In the genomic region with DNA sequence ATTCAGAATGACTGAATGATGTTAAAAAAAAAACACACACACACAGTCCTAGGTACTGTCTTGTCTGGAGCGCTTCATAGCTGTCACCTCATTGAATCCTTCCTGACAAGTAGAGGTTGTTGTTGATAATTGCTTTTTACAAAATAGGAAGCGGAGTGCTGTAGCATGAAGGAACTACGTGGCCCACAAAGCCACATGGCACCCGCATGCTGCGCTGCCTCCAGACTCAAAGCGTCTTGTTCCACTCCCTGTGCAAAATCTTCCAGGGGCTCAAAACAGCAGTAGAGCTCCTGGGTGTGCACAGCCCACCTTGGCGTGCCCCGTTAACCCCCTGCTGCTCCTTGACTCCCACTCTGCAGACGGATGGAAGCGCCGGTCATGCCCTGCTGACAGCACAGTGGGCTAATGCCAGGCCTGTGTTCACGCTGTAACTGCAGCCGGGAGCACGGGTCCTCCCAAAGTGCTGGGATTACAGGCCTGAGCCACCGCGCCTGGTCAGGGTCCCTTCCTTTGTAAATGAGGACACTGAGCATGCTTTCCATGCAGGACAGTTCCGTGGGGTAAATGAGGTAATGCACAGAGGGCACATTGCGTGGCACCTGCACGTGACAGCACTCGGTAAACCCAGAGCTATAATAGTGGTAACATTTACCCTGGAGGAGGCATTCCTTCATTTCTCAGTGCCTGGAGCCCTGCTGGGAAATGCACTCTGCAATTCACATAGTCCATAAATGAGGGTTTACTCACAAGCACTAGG, we compare ENCODE assay signal across 17 cellular contexts.
DNase-seq lines count a peak whose midpoint lies in the region; ATAC-seq and TF ChIP-seq lines count a peak whose summit lies in the region.
"Had no signal": no experiment of that assay in that cellular context is flagged by ENCODE, and none has a peak within 500 bp of the region (broad histone marks: within the 10 kb centered on the region; RNA-seq: fewer than 3 reads in every experiment).

No MANE protein-coding gene starts in this region.

- no peak for DNase-seq in activated naive CD4-positive, alpha-beta T cell treated with anti-CD3 and anti-CD28 coated beads for 36 hours
- DNase-seq in activated naive CD4-positive, alpha-beta T cell treated with Interleukin-2 at 50 U/mL for 16 hours, result no peak
- DNase-seq in coronary artery (ENCODE audit: low spot score) (peak; percentile 36), sciatic nerve (ENCODE audit: low spot score) (peak; percentile 45), ascending aorta (ENCODE audit: low spot score in 2 of 2) (no peak), HUDEP-2 (lab: John Stamatoyannopoulos, UW; ENCODE audit: unreplicated experiment in 76 of 76) (no peak), SW 1271 (lab: John Stamatoyannopoulos, UW) (no peak)
- DNase-seq: Caco-2; GM23248; Karpas-422; NCI-H2171 treated with DMSO at 0.1 percent for 48 hours; NK-92 treated with Interleukin-12 subunit alpha and Interleukin-12 subunit beta, amount 100 ng/mL, for 24 hours; stimulated activated CD4-positive, alpha-beta T cell treated with anti-CD3 and anti-CD28 coated beads, Interleukin-2, amount 100 ng/mL, for 24 hours had no signal

- H3K4me3 Mint-ChIP-seq in activated naive CD4-positive, alpha-beta T cell treated with anti-CD3 and anti-CD28 coated beads for 36 hours, result no peak overlapping the region
- H3K4me3 Mint-ChIP-seq: nephron had no signal

- no peak for TF ChIP-seq RAD21 in Ishikawa (IDR thresholded peaks at IDR 0.05; ENCODE audit: low read depth)

- CTCF ChIA-PET in activated naive CD4-positive, alpha-beta T cell treated with anti-CD3 and anti-CD28 coated beads for 36 hours (lab: Charles Lee), result interaction anchor here (0.8 kb wide), 1 partner anchor 106 kb away, joined by 6 read pairs; no protein-coding TSS in a partner anchor

- H3K9me3 Mint-ChIP-seq in activated naive CD4-positive, alpha-beta T cell treated with anti-CD3 and anti-CD28 coated beads for 36 hours, result no peaks in the 10 kb centered on the region
- H3K9me3 Mint-ChIP-seq: nephron had no signal

- TF ChIP-seq CTCF in coronary artery (IDR thresholded peaks at IDR 0.05), result no peak
- TF ChIP-seq CTCF in ascending aorta (IDR thresholded peaks at IDR 0.05), result no peak

- no peaks in the 10 kb centered on the region for H3K27me3 Mint-ChIP-seq in activated naive CD4-positive, alpha-beta T cell treated with anti-CD3 and anti-CD28 coated beads for 36 hours (ENCODE audit: low read depth)

- peaks cover 19% of the 10 kb centered on the region for H3K4me1 Mint-ChIP-seq in activated naive CD4-positive, alpha-beta T cell treated with anti-CD3 and anti-CD28 coated beads for 36 hours (ENCODE audit: low read depth)

- ATAC-seq in sciatic nerve, result no peak

- no peak for TF ChIP-seq EP300 in Ishikawa (IDR thresholded peaks at IDR 0.05; ENCODE audit: borderline replicate concordance)

- peak overlapping the region; percentile 99 for H3K27ac Mint-ChIP-seq in activated naive CD4-positive, alpha-beta T cell treated with anti-CD3 and anti-CD28 coated beads for 36 hours
- H3K27ac Mint-ChIP-seq: nephron had no signal

- intact Hi-C loops in activated naive CD4-positive, alpha-beta T cell treated with anti-CD3 and anti-CD28 coated beads for 36 hours (cut with micrococcal nuclease), result loop anchor here (1.0 to 2.0 kb wide), 4 partner anchors 20 to 108 kb away; a partner anchor contains a TSS
- intact Hi-C loops in sciatic nerve (cut with DNase I) (no loop called here), ascending aorta (cut with DNase I) (no loop called here)

- H3K9me3 ChIP-seq in ascending aorta, result no peaks in the 10 kb centered on the region
- H3K9me3 ChIP-seq: Caco-2, right atrium auricular region had no signal

- no peaks in the 10 kb centered on the region for H3K4me1 ChIP-seq in ascending aorta
- H3K4me1 ChIP-seq: Caco-2, right atrium auricular region had no signal

- H3K27ac ChIP-seq in coronary artery, result no peak overlapping the region
- no peak overlapping the region for H3K27ac ChIP-seq in ascending aorta
- H3K27ac ChIP-seq: GM23248, right atrium auricular region had no signal

- peaks cover 44% of the 10 kb centered on the region for H3K36me3 Mint-ChIP-seq in activated naive CD4-positive, alpha-beta T cell treated with anti-CD3 and anti-CD28 coated beads for 36 hours (ENCODE audit: low read depth)

- no peaks in the 10 kb centered on the region for H3K27me3 ChIP-seq in ascending aorta
- H3K27me3 ChIP-seq: right atrium auricular region had no signal

- H3K36me3 ChIP-seq in ascending aorta, result no peaks in the 10 kb centered on the region
- H3K36me3 ChIP-seq: right atrium auricular region had no signal

- no peak overlapping the region for H3K4me3 ChIP-seq in coronary artery
- H3K4me3 ChIP-seq in ascending aorta, result no peak overlapping the region
- H3K4me3 ChIP-seq: GM23248, lung, right atrium auricular region had no signal

TF ChIP-seq in Ishikawa, 13 proteins besides CTCF, POLR2A, EP300 and RAD21:
- TF ChIP-seq TAF1 (IDR thresholded peaks at IDR 0.05; ENCODE audit: low read depth) (no peak), CREB1 (IDR thresholded peaks at IDR 0.05; ENCODE audit: low read depth) (no peak), TCF12 (IDR thresholded peaks at IDR 0.05; ENCODE audit: low read depth) (no peak)
- TF ChIP-seq, protein P1, sequence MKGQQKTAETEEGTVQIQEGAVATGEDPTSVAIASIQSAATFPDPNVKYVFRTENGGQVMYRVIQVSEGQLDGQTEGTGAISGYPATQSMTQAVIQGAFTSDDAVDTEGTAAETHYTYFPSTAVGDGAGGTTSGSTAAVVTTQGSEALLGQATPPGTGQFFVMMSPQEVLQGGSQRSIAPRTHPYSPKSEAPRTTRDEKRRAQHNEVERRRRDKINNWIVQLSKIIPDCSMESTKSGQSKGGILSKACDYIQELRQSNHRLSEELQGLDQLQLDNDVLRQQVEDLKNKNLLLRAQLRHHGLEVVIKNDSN (IDR thresholded peaks at IDR 0.05), result peak; percentile 40; the same call in 1 of the 2 replicates

Comparison
In these comparisons a context has a peak if more than half of its experiments do, and no peak if none do; other contexts are left out.
1. DNase-seq: peak in coronary artery (single experiment) and sciatic nerve (single experiment); none in activated naive CD4-positive, alpha-beta T cell treated with anti-CD3 and anti-CD28 coated beads for 36 hours (single experiment), activated naive CD4-positive, alpha-beta T cell treated with Interleukin-2 at 50 U/mL for 16 hours (single experiment), ascending aorta (0 of 2), HUDEP-2 (0 of 76) and SW 1271 (0 of 2).